Comparison of ENCODE assay signal across 8 cellular contexts in the genomic region with DNA sequence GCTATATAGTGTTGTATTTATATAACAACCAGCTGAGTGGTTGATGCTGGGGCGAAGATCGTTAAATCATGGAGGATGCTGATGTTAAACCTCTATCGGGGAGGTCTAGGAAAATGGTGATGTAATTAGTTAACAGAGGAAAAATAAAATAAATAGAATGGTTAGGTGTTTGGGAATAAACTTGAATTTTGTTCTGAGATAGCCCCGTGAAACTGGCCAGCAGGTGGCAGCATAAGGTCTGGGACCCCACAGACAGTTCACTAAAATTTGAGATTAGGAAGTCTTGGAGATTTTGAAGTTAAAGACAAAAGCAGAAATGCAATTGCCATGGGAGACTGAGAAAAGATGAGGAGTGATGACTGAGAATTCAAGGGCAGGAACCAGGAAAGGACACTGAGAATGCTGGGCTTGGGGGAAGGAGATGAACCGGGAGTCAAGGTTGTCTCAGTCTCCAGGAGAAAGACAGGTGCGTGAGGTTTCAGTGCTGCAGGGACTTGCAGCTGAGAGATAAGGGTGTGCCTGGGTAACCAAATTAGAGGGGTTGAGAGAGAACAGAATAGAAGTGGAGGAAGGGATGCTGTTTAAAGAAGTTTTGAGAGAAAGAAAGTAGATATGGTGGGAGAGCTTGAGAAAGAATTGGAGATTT.
A peak's percentile ranks its signal among the peaks of the same experiment; 100 is the strongest.
DNase-seq lines count a peak whose midpoint lies in the region; ATAC-seq and TF ChIP-seq lines count a peak whose summit lies in the region.
"Not testable (repeated sequence)": the region's sequence is repeated elsewhere in the genome, so short reads cannot be mapped to it uniquely, and the experiment has no call there.

No MANE protein-coding gene starts in this region.

- peaks cover 28% of the 10 kb centered on the region for H3K27me3 Mint-ChIP-seq in CD4-positive, CD25-positive, alpha-beta regulatory T cell
- H3K27me3 Mint-ChIP-seq in mesothelial cell of epicardium (ENCODE audit: low read depth) = peaks cover 53% of the 10 kb centered on the region

- not testable (repeated sequence) for H3K27me3 ChIP-seq in CD4-positive, CD25-positive, alpha-beta regulatory T cell (ENCODE audit: control insufficient read depth, insufficient read depth, low read length); fibroblast of lung (ENCODE audit: control insufficient read depth, insufficient read depth, low read length)

- not testable (repeated sequence) for H3K9me3 Mint-ChIP-seq in CD4-positive, CD25-positive, alpha-beta regulatory T cell; mesothelial cell of epicardium

- not testable (repeated sequence) for H3K4me3 ChIP-seq in CD4-positive, CD25-positive, alpha-beta regulatory T cell (ENCODE audit: low read depth, low read length); fibroblast of lung (replicated peaks in 1 of 4; ENCODE audit: control extremely low read depth in 1 of 4, insufficient read depth in 1 of 4, low read depth in 3 of 4, low read length in 4 of 4)

- not testable (repeated sequence) for H3K4me1 ChIP-seq in CD4-positive, CD25-positive, alpha-beta regulatory T cell (ENCODE audit: control insufficient read depth, insufficient read depth, low read length, poor library complexity, severe bottlenecking); fibroblast of lung (ENCODE audit: control insufficient read depth, extremely low read depth, insufficient read depth, low read length)

- not testable (repeated sequence) for H3K36me3 Mint-ChIP-seq in CD4-positive, CD25-positive, alpha-beta regulatory T cell; mesothelial cell of epicardium

- H3K4me3 Mint-ChIP-seq in CD4-positive, CD25-positive, alpha-beta regulatory T cell; mesothelial cell of epicardium: not testable (repeated sequence)

- H3K4me1 Mint-ChIP-seq in CD4-positive, CD25-positive, alpha-beta regulatory T cell; mesothelial cell of epicardium: not testable (repeated sequence)

- not testable (repeated sequence) for H3K9me3 ChIP-seq in CD4-positive, CD25-positive, alpha-beta regulatory T cell (ENCODE audit: control insufficient read depth in 2 of 2, low read length in 2 of 2); fibroblast of lung (ENCODE audit: control insufficient read depth, insufficient read depth, low read depth, low read length)

- ATAC-seq in CD4-positive, CD25-positive, alpha-beta regulatory T cell (ENCODE audit: low read depth in 2 of 2) = not testable (repeated sequence)
- ATAC-seq in GM19395 (IDR thresholded peaks at IDR 0.05; ENCODE audit: unreplicated experiment) = peak; percentile 54

- TF ChIP-seq CTCF in fibroblast of lung (conservative IDR thresholded peaks at IDR 0.05 in 1 of 2, IDR thresholded peaks at IDR 0.05 in 1 of 2; ENCODE audit: low read depth in 1 of 2, low read length in 2 of 2) = peak; percentile 48 to 58
- peak; percentile 58 for TF ChIP-seq CTCF in mesothelial cell of epicardium (IDR thresholded peaks at IDR 0.05; ENCODE audit: unreplicated experiment)

- H3K79me2 ChIP-seq in fibroblast of lung (ENCODE audit: control insufficient read depth, insufficient read depth, low read length) = not testable (repeated sequence)

- H3K27ac ChIP-seq in CD4-positive, CD25-positive, alpha-beta regulatory T cell (ENCODE audit: insufficient read depth, low read length, poor library complexity, severe bottlenecking); fibroblast of lung (ENCODE audit: insufficient read depth, low read length): not testable (repeated sequence)

- DNase-seq in CD4-positive, CD25-positive, alpha-beta regulatory T cell = peak in 2 of 3 donors; percentile 0 to 6
- DNase-seq in NCI-H1092 treated with DMSO at 0.1 percent for 48 hours (lab: John Stamatoyannopoulos, UW) (peak; percentile 28), SKM-1 treated with dmso at 0.1 percent for 144 hours (lab: John Stamatoyannopoulos, UW; ENCODE audit: unreplicated experiment) (peak; percentile 4), fibroblast of lung (ENCODE audit: low read depth in 2 of 2) (peak in 1 of 2 donors; percentile 30), mesothelial cell of epicardium (ENCODE audit: low spot score in 2 of 2, unreplicated experiment in 2 of 2) (peak; percentile 21 to 52)
- DNase-seq in activated naive CD4-positive, alpha-beta T cell treated with Interleukin-2 at 50 U/mL for 16 hours = peak; percentile 32
- DNase-seq in stimulated activated CD8-positive, alpha-beta memory T cell treated with anti-CD3 and anti-CD28 coated beads, Interleukin-12 subunit alpha, Interleukin-12 subunit beta, amount 100 ng/mL, for 1 hour (ENCODE audit: low read depth) = peak; percentile 1

- not testable (repeated sequence) for H3K9ac ChIP-seq in fibroblast of lung (ENCODE audit: insufficient read depth, low read length)

- not testable (repeated sequence) for H3K4me2 ChIP-seq in fibroblast of lung (ENCODE audit: extremely low read depth, insufficient read depth, low read length)

- not testable (repeated sequence) for H4K20me1 ChIP-seq in fibroblast of lung (ENCODE audit: control insufficient read depth, extremely low read depth, insufficient read depth, low read length)

- H2AFZ ChIP-seq in fibroblast of lung (ENCODE audit: low read length) = not testable (repeated sequence)

- H3K36me3 ChIP-seq in CD4-positive, CD25-positive, alpha-beta regulatory T cell (ENCODE audit: control insufficient read depth, insufficient read depth, low read length); fibroblast of lung (ENCODE audit: control insufficient read depth, insufficient read depth, low read length): not testable (repeated sequence)

- H3K27ac Mint-ChIP-seq in CD4-positive, CD25-positive, alpha-beta regulatory T cell; mesothelial cell of epicardium: not testable (repeated sequence)
